ENCODE assay signal across 21 cellular contexts in the genomic region with DNA sequence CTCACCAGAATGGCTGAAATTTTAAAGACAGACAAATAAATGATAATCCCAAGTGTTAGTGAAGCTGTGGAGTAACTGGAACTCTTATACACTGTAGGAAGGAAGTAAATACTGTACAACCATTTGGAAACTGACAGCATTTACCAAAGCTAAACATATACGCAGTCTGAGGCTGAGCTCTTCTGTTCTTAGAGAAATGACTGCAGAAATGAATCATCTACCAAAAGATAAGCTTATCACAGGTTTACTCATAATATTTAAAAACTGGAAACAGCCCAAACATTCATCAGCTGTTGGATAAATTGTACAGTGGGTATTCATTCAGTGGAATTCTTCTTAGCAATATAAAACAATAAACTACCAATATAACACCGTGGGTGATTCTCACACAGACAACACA.
"Had no signal": no experiment of that assay in that cellular context is flagged by ENCODE, and none has a peak within 500 bp of the region (broad histone marks: within the 10 kb centered on the region; RNA-seq: fewer than 3 reads in every experiment).

No MANE protein-coding gene starts in this region.

- ATAC-seq: activated CD8-positive, alpha-beta T cell treated with anti-CD3 and anti-CD28 coated beads for 36 hours; heart right ventricle; left colon; sciatic nerve; stimulated activated naive B cell treated with anti-CD40 and anti-IgM and Interleukin-4, amounts not matched to agents 10 μg/mL and 1 μg/mL and 100 μg/mL, for 72 hours; upper lobe of right lung had no signal

- H3K27ac ChIP-seq: esophagus muscularis mucosa, heart right ventricle, neutrophil, upper lobe of right lung had no signal

- H3K4me3 ChIP-seq: esophagus muscularis mucosa, heart right ventricle, upper lobe of right lung had no signal

- H3K9me3 ChIP-seq: esophagus muscularis mucosa, heart right ventricle, neutrophil, upper lobe of right lung had no signal

- H3K4me1 ChIP-seq: esophagus muscularis mucosa, upper lobe of right lung had no signal

- DNase-seq: activated CD4-positive, alpha-beta T cell treated with anti-CD3 and anti-CD28 coated beads, Interleukin-2, amount 10 ng/mL, durations not matched to agents 7 days and 5 days; activated CD4-positive, CD25-positive, alpha-beta regulatory T cell treated with anti-CD3 and anti-CD28 coated beads, Interleukin-2, amount 50 U/mL, for 72 hours; activated CD8-positive, alpha-beta T cell treated with anti-CD3 and anti-CD28 coated beads for 36 hours; activated naive CD4-positive, alpha-beta T cell; activated naive CD8-positive, alpha-beta T cell treated with anti-CD3 and anti-CD28 coated beads for 36 hours; activated T-cell treated with anti-CD3 and anti-CD28 coated beads, Interleukin-2, amount 50 U/mL, for 1 hour; amniotic stem cell; caudate nucleus; effector memory CD4-positive, alpha-beta T cell; foreskin fibroblast; heart right ventricle; left colon; posterior cingulate gyrus; stimulated activated CD4-positive, alpha-beta T cell treated with anti-CD3 and anti-CD28 coated beads, Interleukin-2, amount 100 ng/mL, for 48 hours; stimulated activated CD8-positive, alpha-beta memory T cell treated with anti-CD3 and anti-CD28 coated beads, Interleukin-4, amount 100 ng/mL, for 48 hours; stimulated activated naive B cell treated with anti-CD40 and anti-IgM and Interleukin-4, amounts not matched to agents 10 μg/mL and 1 μg/mL and 100 μg/mL, for 72 hours; upper lobe of right lung had no signal

- H3K36me3 ChIP-seq: neutrophil had no signal

- FAIRE-seq: keratinocyte had no signal

- H3K27me3 ChIP-seq: esophagus muscularis mucosa, heart right ventricle, neutrophil, upper lobe of right lung had no signal
